Comparison of ENCODE assay signal across 1 cellular context in the genomic region with DNA sequence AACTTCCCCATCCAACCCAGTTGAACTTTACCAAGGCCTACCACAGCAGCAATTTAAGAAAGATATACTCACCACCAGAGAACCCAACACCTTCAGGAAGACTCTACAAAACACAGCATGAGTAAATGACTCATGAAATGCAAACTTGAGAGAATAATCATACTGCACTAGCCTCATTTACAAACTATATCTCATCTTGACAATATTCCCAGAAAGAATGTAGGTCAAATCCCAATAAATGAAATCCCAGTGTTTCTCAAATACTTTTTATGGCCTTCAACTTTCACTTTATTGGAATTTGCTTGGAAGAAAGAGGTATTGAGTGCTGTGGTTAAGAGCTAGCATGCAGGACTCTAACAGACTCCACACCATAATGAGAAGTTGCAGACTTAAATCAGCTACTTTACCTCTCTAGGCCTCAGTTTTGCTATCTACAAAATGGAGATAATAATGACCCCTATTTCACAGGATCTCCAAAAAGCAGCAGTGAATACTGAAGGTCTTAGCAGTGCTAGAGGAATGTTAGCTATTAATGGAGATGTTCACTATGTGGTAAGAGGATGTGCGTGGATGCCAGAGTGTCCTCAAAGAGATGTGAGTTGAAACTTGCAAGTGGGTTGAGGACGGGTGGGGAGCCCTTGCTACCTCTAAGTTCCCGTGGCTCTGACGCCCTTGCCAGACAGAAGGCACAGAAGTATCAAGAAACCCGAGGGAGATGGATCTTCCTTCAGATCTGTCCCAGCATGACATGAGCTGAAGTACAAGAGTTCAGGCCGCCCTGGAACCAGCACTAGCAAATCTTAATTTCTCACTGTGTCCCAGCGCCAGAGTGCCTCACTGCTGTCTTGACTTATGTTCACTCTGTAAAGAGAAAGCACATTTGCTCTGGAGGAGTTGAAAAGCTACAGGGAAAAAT.
TF ChIP-seq lines count a peak whose summit lies in the region.

No MANE protein-coding gene starts in this region.

TF ChIP-seq in WTC11, 78 proteins besides CTCF, POLR2A, EP300 and RAD21 (continued from another document):
- TF ChIP-seq, protein P1, sequence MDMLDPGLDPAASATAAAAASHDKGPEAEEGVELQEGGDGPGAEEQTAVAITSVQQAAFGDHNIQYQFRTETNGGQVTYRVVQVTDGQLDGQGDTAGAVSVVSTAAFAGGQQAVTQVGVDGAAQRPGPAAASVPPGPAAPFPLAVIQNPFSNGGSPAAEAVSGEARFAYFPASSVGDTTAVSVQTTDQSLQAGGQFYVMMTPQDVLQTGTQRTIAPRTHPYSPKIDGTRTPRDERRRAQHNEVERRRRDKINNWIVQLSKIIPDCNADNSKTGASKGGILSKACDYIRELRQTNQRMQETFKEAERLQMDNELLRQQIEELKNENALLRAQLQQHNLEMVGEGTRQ (CRISPR knock-in tag; IDR thresholded peaks at IDR 0.05) = no peak
- no peak for TF ChIP-seq CREB1 (CRISPR knock-in tag; IDR thresholded peaks at IDR 0.05)
- TF ChIP-seq CREM (CRISPR knock-in tag; IDR thresholded peaks at IDR 0.05) = no peak
- TF ChIP-seq, protein P2, sequence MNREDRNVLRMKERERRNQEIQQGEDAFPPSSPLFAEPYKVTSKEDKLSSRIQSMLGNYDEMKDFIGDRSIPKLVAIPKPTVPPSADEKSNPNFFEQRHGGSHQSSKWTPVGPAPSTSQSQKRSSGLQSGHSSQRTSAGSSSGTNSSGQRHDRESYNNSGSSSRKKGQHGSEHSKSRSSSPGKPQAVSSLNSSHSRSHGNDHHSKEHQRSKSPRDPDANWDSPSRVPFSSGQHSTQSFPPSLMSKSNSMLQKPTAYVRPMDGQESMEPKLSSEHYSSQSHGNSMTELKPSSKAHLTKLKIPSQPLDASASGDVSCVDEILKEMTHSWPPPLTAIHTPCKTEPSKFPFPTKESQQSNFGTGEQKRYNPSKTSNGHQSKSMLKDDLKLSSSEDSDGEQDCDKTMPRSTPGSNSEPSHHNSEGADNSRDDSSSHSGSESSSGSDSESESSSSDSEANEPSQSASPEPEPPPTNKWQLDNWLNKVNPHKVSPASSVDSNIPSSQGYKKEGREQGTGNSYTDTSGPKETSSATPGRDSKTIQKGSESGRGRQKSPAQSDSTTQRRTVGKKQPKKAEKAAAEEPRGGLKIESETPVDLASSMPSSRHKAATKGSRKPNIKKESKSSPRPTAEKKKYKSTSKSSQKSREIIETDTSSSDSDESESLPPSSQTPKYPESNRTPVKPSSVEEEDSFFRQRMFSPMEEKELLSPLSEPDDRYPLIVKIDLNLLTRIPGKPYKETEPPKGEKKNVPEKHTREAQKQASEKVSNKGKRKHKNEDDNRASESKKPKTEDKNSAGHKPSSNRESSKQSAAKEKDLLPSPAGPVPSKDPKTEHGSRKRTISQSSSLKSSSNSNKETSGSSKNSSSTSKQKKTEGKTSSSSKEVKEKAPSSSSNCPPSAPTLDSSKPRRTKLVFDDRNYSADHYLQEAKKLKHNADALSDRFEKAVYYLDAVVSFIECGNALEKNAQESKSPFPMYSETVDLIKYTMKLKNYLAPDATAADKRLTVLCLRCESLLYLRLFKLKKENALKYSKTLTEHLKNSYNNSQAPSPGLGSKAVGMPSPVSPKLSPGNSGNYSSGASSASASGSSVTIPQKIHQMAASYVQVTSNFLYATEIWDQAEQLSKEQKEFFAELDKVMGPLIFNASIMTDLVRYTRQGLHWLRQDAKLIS (CRISPR knock-in tag; IDR thresholded peaks at IDR 0.05; ENCODE audit: borderline replicate concordance) = no peak
- TF ChIP-seq, protein P3, sequence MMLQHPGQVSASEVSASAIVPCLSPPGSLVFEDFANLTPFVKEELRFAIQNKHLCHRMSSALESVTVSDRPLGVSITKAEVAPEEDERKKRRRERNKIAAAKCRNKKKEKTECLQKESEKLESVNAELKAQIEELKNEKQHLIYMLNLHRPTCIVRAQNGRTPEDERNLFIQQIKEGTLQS (CRISPR knock-in tag; conservative IDR thresholded peaks at IDR 0.05) = no peak
- TF ChIP-seq, protein P4, sequence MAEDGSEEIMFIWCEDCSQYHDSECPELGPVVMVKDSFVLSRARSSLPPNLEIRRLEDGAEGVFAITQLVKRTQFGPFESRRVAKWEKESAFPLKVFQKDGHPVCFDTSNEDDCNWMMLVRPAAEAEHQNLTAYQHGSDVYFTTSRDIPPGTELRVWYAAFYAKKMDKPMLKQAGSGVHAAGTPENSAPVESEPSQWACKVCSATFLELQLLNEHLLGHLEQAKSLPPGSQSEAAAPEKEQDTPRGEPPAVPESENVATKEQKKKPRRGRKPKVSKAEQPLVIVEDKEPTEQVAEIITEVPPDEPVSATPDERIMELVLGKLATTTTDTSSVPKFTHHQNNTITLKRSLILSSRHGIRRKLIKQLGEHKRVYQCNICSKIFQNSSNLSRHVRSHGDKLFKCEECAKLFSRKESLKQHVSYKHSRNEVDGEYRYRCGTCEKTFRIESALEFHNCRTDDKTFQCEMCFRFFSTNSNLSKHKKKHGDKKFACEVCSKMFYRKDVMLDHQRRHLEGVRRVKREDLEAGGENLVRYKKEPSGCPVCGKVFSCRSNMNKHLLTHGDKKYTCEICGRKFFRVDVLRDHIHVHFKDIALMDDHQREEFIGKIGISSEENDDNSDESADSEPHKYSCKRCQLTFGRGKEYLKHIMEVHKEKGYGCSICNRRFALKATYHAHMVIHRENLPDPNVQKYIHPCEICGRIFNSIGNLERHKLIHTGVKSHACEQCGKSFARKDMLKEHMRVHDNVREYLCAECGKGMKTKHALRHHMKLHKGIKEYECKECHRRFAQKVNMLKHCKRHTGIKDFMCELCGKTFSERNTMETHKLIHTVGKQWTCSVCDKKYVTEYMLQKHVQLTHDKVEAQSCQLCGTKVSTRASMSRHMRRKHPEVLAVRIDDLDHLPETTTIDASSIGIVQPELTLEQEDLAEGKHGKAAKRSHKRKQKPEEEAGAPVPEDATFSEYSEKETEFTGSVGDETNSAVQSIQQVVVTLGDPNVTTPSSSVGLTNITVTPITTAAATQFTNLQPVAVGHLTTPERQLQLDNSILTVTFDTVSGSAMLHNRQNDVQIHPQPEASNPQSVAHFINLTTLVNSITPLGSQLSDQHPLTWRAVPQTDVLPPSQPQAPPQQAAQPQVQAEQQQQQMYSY (CRISPR knock-in tag; IDR thresholded peaks at IDR 0.05) = no peak
- TF ChIP-seq, protein P5, sequence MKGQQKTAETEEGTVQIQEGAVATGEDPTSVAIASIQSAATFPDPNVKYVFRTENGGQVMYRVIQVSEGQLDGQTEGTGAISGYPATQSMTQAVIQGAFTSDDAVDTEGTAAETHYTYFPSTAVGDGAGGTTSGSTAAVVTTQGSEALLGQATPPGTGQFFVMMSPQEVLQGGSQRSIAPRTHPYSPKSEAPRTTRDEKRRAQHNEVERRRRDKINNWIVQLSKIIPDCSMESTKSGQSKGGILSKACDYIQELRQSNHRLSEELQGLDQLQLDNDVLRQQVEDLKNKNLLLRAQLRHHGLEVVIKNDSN (CRISPR knock-in tag; IDR thresholded peaks at IDR 0.05) = no peak
- TF ChIP-seq NFE2L1 (CRISPR knock-in tag; IDR thresholded peaks at IDR 0.05) = no peak
- TF ChIP-seq, protein P6, sequence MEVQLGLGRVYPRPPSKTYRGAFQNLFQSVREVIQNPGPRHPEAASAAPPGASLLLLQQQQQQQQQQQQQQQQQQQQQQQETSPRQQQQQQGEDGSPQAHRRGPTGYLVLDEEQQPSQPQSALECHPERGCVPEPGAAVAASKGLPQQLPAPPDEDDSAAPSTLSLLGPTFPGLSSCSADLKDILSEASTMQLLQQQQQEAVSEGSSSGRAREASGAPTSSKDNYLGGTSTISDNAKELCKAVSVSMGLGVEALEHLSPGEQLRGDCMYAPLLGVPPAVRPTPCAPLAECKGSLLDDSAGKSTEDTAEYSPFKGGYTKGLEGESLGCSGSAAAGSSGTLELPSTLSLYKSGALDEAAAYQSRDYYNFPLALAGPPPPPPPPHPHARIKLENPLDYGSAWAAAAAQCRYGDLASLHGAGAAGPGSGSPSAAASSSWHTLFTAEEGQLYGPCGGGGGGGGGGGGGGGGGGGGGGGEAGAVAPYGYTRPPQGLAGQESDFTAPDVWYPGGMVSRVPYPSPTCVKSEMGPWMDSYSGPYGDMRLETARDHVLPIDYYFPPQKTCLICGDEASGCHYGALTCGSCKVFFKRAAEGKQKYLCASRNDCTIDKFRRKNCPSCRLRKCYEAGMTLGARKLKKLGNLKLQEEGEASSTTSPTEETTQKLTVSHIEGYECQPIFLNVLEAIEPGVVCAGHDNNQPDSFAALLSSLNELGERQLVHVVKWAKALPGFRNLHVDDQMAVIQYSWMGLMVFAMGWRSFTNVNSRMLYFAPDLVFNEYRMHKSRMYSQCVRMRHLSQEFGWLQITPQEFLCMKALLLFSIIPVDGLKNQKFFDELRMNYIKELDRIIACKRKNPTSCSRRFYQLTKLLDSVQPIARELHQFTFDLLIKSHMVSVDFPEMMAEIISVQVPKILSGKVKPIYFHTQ (CRISPR knock-in tag; IDR thresholded peaks at IDR 0.05) = no peak
- TF ChIP-seq GTF2I (CRISPR knock-in tag; conservative IDR thresholded peaks at IDR 0.05) = no peak
